In genomic region chr10:62735464-62736188, GRCh38 we compare ENCODE assay signal across 10 cellular contexts.
DNase-seq lines count a peak whose midpoint lies in the region; ATAC-seq, FAIRE-seq and TF ChIP-seq lines count a peak whose summit lies in the region.
"Had no signal": no experiment of that assay in that cellular context is flagged by ENCODE, and none has a peak within 500 bp of the region (broad histone marks: within the 10 kb centered on the region; RNA-seq: fewer than 3 reads in every experiment).

No MANE protein-coding gene starts in this region.

- intact Hi-C loops in left colon (cut with DNase I, micrococcal nuclease) (no loop called here), colonic mucosa (cut with DNase I) (no loop called here), prostate gland (cut with DNase I) (no loop called here)

- H3K9me3 Mint-ChIP-seq in astrocyte (ENCODE audit: unreplicated experiment) = no peaks in the 10 kb centered on the region
- H3K9me3 Mint-ChIP-seq: T-cell had no signal

- peaks cover 24% of the 10 kb centered on the region for H3K4me1 Mint-ChIP-seq in astrocyte (ENCODE audit: low read depth, unreplicated experiment)

- no peaks in the 10 kb centered on the region for H3K79me2 ChIP-seq in astrocyte (ENCODE audit: insufficient read depth, low read length)

- TF ChIP-seq CTCF in astrocyte (IDR thresholded peaks at IDR 0.05; ENCODE audit: insufficient read depth, low read depth, low read length) (no peak), colonic mucosa (IDR thresholded peaks at IDR 0.05) (no peak), prostate gland (IDR thresholded peaks at IDR 0.05) (no peak)

- peak; percentile 64 for ATAC-seq in GM19395 (IDR thresholded peaks at IDR 0.05; ENCODE audit: unreplicated experiment)
- peak; percentile 51 for ATAC-seq in HG03139 (IDR thresholded peaks at IDR 0.05; ENCODE audit: unreplicated experiment)
- no peak for ATAC-seq in left colon
- ATAC-seq: T-cell had no signal

- no peak for TF ChIP-seq POLR2A in prostate gland (IDR thresholded peaks at IDR 0.05)

- H3K4me3 ChIP-seq in astrocyte (ENCODE audit: insufficient read depth, low read depth, low read length) = no peak overlapping the region
- no peak overlapping the region for H3K4me3 ChIP-seq in colonic mucosa
- no peak overlapping the region for H3K4me3 ChIP-seq in prostate gland

- H3K9ac ChIP-seq in astrocyte (ENCODE audit: low read length) (no peak overlapping the region), colonic mucosa (ENCODE audit: low read depth in 2 of 2, low read length in 2 of 2) (no peak overlapping the region)

- peak overlapping the region; percentile 44 for H3K4me2 ChIP-seq in astrocyte (ENCODE audit: low read length)

- H3K36me3 Mint-ChIP-seq in astrocyte (ENCODE audit: low read depth, unreplicated experiment) = no peaks in the 10 kb centered on the region
- H3K36me3 Mint-ChIP-seq: T-cell had no signal

- no peaks in the 10 kb centered on the region for H4K20me1 ChIP-seq in astrocyte (ENCODE audit: insufficient read depth, low read length)

- H3K36me3 ChIP-seq in astrocyte (ENCODE audit: insufficient read depth, low read length) = no peaks in the 10 kb centered on the region
- H3K36me3 ChIP-seq in colonic mucosa = no peaks in the 10 kb centered on the region
- no peaks in the 10 kb centered on the region for H3K36me3 ChIP-seq in prostate gland

- H3K9me3 ChIP-seq in astrocyte (ENCODE audit: insufficient read depth, low read depth, low read length) = no peaks in the 10 kb centered on the region
- no peaks in the 10 kb centered on the region for H3K9me3 ChIP-seq in colonic mucosa
- no peaks in the 10 kb centered on the region for H3K9me3 ChIP-seq in prostate gland

- no peak overlapping the region for H3K4me3 Mint-ChIP-seq in astrocyte (ENCODE audit: unreplicated experiment)
- H3K4me3 Mint-ChIP-seq: T-cell had no signal

- H3K27me3 Mint-ChIP-seq in astrocyte (ENCODE audit: low read depth, unreplicated experiment) = no peaks in the 10 kb centered on the region
- H3K27me3 Mint-ChIP-seq: T-cell had no signal

- H2AFZ ChIP-seq in astrocyte (ENCODE audit: low read depth, low read length) = no peak overlapping the region

- 35% methylated on average over 3 of the region's 3 CpGs for WGBS in prostate gland

- DNase-seq in COLO829 (ENCODE audit: low spot score) = peak; percentile 62
- peak; percentile 78 for DNase-seq in astrocyte (ENCODE audit: low read depth)
- DNase-seq in left colon = no peak
- DNase-seq in colonic mucosa = no peak
- no peak for DNase-seq in prostate gland (ENCODE audit: low spot score)
- no peak for DNase-seq in DMS 273 treated with DMSO at 0.1 percent for 48 hours (lab: John Stamatoyannopoulos, UW)
- DNase-seq: T-cell had no signal

- H3K27ac Mint-ChIP-seq in astrocyte (ENCODE audit: unreplicated experiment) = no peak overlapping the region
- H3K27ac Mint-ChIP-seq: T-cell had no signal

- peaks cover 23% of the 10 kb centered on the region for H3K4me1 ChIP-seq in astrocyte (ENCODE audit: insufficient read depth, low read length)
- H3K4me1 ChIP-seq in colonic mucosa = no peaks in the 10 kb centered on the region
- no peaks in the 10 kb centered on the region for H3K4me1 ChIP-seq in prostate gland (replicated peaks)

- FAIRE-seq in astrocyte (lab: Jason Lieb, UNC) = no peak
- FAIRE-seq: endothelial cell of umbilical vein had no signal

- H3K27me3 ChIP-seq in astrocyte (ENCODE audit: insufficient read depth, low read length) (no peaks in the 10 kb centered on the region), colonic mucosa (no peaks in the 10 kb centered on the region), prostate gland (replicated peaks; ENCODE audit: insufficient read depth) (no peaks in the 10 kb centered on the region)

- no peak overlapping the region for H3K27ac ChIP-seq in astrocyte (ENCODE audit: low read depth, low read length)
- H3K27ac ChIP-seq in colonic mucosa = no peak overlapping the region
- no peak overlapping the region for H3K27ac ChIP-seq in prostate gland

Comparison
In these comparisons a context has a peak if more than half of its experiments do, and no peak if none do; other contexts are left out.
1. DNase-seq: peak in COLO829 (single experiment) and astrocyte (single experiment); none in left colon (0 of 2), colonic mucosa (single experiment), prostate gland (single experiment) and DMS 273 treated with DMSO at 0.1 percent for 48 hours (single experiment).